ENCODE assay signal across 13 cellular contexts in the genomic region with DNA sequence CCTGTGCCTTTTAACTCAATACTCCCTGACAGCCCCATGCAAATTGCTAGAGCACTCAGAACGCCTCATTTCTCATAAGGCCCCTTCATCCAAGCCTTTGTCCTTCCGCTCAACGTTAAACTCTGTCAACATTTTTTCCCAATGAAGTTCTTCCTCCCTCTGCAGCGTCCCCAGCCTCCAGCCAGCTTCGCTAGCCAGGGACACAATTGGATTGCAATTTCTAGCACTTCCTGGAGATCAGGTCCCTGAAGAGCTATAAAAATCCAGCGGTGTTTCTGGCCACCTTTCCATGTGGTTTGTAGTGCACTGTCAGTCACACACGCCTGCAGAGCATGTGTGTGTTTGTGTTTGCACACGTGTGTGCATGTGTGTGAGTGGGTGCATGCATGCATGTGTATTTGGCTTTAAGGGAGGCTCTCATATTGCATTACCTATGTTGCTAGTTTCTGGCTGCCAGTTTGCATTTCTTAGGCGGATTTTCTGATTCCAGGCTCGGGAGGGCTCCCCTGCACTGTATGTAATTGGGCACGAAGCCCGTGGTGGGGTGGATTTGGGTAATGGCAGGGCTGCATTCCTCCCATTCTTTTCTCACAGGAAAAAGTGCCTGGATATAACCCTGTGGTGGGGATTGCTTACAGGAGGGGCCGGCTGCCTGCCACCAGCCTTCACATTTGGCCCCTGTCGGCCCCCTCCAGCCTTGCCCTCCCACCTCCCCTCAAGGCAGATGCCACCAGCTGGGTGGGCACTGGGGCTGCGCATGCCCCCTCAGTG.
DNase-seq lines count a peak whose midpoint lies in the region; ATAC-seq, FAIRE-seq and TF ChIP-seq lines count a peak whose summit lies in the region.
"Had no signal": no experiment of that assay in that cellular context is flagged by ENCODE, and none has a peak within 500 bp of the region (broad histone marks: within the 10 kb centered on the region; RNA-seq: fewer than 3 reads in every experiment).

No MANE protein-coding gene starts in this region.

- no peak for TF ChIP-seq CTCF in HepG2 (CRISPR knock-in tag; IDR thresholded peaks at IDR 0.05)

- CTCF ChIA-PET in HepG2 (lab: Yijun Ruan, JAX; ENCODE audit: low intra/inter-chr PET ratio, low total read pairs): no interaction called here

- H4K20me1 ChIP-seq in HepG2 (ENCODE audit: insufficient read depth, low read length): peaks cover 2% of the 10 kb centered on the region; the same call in 1 of the 2 replicates

- TF ChIP-seq EP300 in HepG2 (IDR thresholded peaks at IDR 0.05; ENCODE audit: low read depth in 2 of 2, low read length in 2 of 2) (no peak), HepG2 (CRISPR knock-in tag; IDR thresholded peaks at IDR 0.05; ENCODE audit: borderline replicate concordance) (no peak)

- in situ Hi-C loops in HepG2 (cut with HindIII; ENCODE audit: extremely low pct_ligation_motif_present, low pct_unique_long_range_greater_than_20kb): no loop called here

- WGBS in HepG2 (ENCODE audit: low lambda C conversion rate): 93% methylated on average over 13 of the region's 15 CpGs

- H3K9ac ChIP-seq in HepG2 (ENCODE audit: insufficient read depth, low read depth, low read length): no peak overlapping the region

- H3K4me1 ChIP-seq in HepG2 (ENCODE audit: insufficient read depth, low read length): no peaks in the 10 kb centered on the region; the same call in 1 of the 2 replicates

- POLR2A ChIA-PET in HepG2 (lab: Yijun Ruan, JAX): no interaction called here

- no peak for FAIRE-seq in HepG2 (lab: Jason Lieb, UNC)
- FAIRE-seq: GM19239, TTC549 had no signal

- intact Hi-C loops in Right ventricle myocardium inferior (cut with DNase I): no loop called here
- intact Hi-C loops in cardiac septum (cut with DNase I): no loop called here
- intact Hi-C loops in HepG2 (cut with micrococcal nuclease; ENCODE audit: unreplicated experiment): no loop called here

- H2AFZ ChIP-seq in HepG2 (ENCODE audit: low read length): no peak overlapping the region

- TF ChIP-seq RAD21 in HepG2 (CRISPR knock-in tag; IDR thresholded peaks at IDR 0.05): no peak

- no peak overlapping the region for H3K4me2 ChIP-seq in HepG2 (ENCODE audit: low read depth, low read length)

- H3K4me3 ChIP-seq in HepG2 (replicated peaks in 1 of 3; ENCODE audit: insufficient read depth in 1 of 3, low read depth in 2 of 3, low read length in 3 of 3): no peak overlapping the region
- H3K4me3 ChIP-seq: psoas muscle had no signal

- no peaks in the 10 kb centered on the region for H3K79me2 ChIP-seq in HepG2 (ENCODE audit: insufficient read depth, low read length)

- H3K36me3 ChIP-seq in HepG2 (replicated peaks in 1 of 2; ENCODE audit: control insufficient read depth in 1 of 2, insufficient read depth in 2 of 2, low read length in 2 of 2): peaks cover 0 to 6% of the 10 kb centered on the region in 2 experiments; a peak in 2 of 5 replicates

- no peak overlapping the region for H3K27ac ChIP-seq in HepG2 (ENCODE audit: extremely low read length, insufficient read depth, low read length)
- H3K27ac ChIP-seq: psoas muscle had no signal

- no peak for TF ChIP-seq POLR2A in HepG2 (IDR thresholded peaks at IDR 0.05; ENCODE audit: insufficient read depth in 1 of 2, low read depth in 2 of 2, low read length in 2 of 2)

- ATAC-seq in Right ventricle myocardium inferior (peak; percentile 23), HepG2 (no peak), GM19351 (IDR thresholded peaks at IDR 0.05; ENCODE audit: unreplicated experiment) (no peak)
- ATAC-seq: effector memory CD8-positive, alpha-beta T cell had no signal

- no TSS peak for BruUV-seq in HepG2 (replicated peaks; lab: Mats Ljungman, UMichigan)

- no peaks in the 10 kb centered on the region for H3K27me3 ChIP-seq in HepG2 (ENCODE audit: control insufficient read depth in 1 of 2, insufficient read depth in 2 of 2, low read length in 2 of 2)

- DNase-seq in Right ventricle myocardium inferior (ENCODE audit: missing footprints) (no peak), cardiac septum (ENCODE audit: low spot score) (no peak), dedifferentiated amniotic fluid mesenchymal stem cell (ENCODE audit: extremely low spot score) (peak; percentile 28), HepG2 (ENCODE audit: low spot score) (no peak), anterior cingulate cortex (lab: John Stamatoyannopoulos, UW) (no peak), ecto neural progenitor cell (ENCODE audit: low spot score) (no peak), Kasumi-1 (lab: John Stamatoyannopoulos, UW) (no peak)
- DNase-seq: activated T-cell treated with anti-CD3 and anti-CD28 coated beads, Interleukin-2, amount 50 U/mL, for 48 hours; effector memory CD8-positive, alpha-beta T cell had no signal

- no peaks in the 10 kb centered on the region for H3K9me3 ChIP-seq in HepG2 (ENCODE audit: low read length)
- H3K9me3 ChIP-seq: psoas muscle had no signal

TF ChIP-seq in HepG2, 621 proteins besides CTCF, POLR2A, EP300 and RAD21:
- TF ChIP-seq, protein P1, sequence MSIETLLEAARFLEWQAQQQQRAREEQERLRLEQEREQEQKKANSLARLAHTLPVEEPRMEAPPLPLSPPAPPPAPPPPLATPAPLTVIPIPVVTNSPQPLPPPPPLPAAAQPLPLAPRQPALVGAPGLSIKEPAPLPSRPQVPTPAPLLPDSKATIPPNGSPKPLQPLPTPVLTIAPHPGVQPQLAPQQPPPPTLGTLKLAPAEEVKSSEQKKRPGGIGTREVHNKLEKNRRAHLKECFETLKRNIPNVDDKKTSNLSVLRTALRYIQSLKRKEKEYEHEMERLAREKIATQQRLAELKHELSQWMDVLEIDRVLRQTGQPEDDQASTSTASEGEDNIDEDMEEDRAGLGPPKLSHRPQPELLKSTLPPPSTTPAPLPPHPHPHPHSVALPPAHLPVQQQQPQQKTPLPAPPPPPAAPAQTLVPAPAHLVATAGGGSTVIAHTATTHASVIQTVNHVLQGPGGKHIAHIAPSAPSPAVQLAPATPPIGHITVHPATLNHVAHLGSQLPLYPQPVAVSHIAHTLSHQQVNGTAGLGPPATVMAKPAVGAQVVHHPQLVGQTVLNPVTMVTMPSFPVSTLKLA (IDR thresholded peaks at IDR 0.05): 0 out of 2 replicates have a peak, but pooled peaks have one; percentile 28
- TF ChIP-seq RNF2 (conservative IDR thresholded peaks at IDR 0.05; ENCODE audit: low read depth) (no peak), MBD4 (IDR thresholded peaks at IDR 0.05; ENCODE audit: borderline replicate concordance, low read length) (no peak), YY1 (IDR thresholded peaks at IDR 0.05; ENCODE audit: insufficient read depth, insufficient replicate concordance, low read depth, low read length) (no peak)
- TF ChIP-seq, protein P2, sequence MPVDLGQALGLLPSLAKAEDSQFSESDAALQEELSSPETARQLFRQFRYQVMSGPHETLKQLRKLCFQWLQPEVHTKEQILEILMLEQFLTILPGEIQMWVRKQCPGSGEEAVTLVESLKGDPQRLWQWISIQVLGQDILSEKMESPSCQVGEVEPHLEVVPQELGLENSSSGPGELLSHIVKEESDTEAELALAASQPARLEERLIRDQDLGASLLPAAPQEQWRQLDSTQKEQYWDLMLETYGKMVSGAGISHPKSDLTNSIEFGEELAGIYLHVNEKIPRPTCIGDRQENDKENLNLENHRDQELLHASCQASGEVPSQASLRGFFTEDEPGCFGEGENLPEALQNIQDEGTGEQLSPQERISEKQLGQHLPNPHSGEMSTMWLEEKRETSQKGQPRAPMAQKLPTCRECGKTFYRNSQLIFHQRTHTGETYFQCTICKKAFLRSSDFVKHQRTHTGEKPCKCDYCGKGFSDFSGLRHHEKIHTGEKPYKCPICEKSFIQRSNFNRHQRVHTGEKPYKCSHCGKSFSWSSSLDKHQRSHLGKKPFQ (CRISPR knock-in tag; IDR thresholded peaks at IDR 0.05; ENCODE audit: insufficient replicate concordance): no peak
- TF ChIP-seq, protein P3, sequence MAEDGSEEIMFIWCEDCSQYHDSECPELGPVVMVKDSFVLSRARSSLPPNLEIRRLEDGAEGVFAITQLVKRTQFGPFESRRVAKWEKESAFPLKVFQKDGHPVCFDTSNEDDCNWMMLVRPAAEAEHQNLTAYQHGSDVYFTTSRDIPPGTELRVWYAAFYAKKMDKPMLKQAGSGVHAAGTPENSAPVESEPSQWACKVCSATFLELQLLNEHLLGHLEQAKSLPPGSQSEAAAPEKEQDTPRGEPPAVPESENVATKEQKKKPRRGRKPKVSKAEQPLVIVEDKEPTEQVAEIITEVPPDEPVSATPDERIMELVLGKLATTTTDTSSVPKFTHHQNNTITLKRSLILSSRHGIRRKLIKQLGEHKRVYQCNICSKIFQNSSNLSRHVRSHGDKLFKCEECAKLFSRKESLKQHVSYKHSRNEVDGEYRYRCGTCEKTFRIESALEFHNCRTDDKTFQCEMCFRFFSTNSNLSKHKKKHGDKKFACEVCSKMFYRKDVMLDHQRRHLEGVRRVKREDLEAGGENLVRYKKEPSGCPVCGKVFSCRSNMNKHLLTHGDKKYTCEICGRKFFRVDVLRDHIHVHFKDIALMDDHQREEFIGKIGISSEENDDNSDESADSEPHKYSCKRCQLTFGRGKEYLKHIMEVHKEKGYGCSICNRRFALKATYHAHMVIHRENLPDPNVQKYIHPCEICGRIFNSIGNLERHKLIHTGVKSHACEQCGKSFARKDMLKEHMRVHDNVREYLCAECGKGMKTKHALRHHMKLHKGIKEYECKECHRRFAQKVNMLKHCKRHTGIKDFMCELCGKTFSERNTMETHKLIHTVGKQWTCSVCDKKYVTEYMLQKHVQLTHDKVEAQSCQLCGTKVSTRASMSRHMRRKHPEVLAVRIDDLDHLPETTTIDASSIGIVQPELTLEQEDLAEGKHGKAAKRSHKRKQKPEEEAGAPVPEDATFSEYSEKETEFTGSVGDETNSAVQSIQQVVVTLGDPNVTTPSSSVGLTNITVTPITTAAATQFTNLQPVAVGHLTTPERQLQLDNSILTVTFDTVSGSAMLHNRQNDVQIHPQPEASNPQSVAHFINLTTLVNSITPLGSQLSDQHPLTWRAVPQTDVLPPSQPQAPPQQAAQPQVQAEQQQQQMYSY (CRISPR knock-in tag; IDR thresholded peaks at IDR 0.05): no peak
